Comparison of ENCODE assay signal across 8 cellular contexts in the genomic region with DNA sequence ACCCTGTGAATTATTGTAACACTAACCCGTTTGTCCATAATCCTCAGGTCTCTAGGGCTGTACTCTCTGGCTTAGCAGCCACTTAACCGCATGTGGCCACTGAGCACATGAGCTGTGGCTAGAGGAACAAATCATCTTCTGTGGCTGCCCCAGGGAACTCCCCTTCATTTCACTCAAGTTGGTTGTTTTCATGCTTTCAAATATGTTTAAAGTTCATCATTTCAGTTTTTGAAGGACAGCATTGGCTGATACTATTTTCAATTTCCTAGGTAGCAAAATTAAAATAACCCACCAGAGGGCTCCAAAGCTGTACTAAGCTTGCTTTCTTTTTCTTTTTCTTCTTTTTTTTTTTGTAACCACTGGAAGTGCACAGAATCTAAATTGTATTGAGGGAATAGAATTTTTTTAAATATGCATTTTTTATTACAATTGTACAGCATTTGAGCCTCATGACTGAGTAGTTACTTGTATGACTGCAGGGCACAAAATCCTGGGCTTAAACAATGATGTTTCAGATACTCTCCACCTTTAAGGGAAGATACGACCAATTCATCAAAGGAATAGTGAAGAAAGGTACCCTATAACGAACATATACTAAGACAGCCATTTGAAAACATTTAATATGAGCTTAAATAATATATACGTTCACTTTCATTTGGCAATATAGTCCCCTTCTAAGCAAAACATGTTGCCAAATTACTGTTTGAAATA.
DNase-seq lines count a peak whose midpoint lies in the region; ATAC-seq and TF ChIP-seq lines count a peak whose summit lies in the region.

No MANE protein-coding gene starts in this region.

- in situ Hi-C loops in ACHN (cut with HindIII; ENCODE audit: low pct_ligation_motif_present, low pct_unique_long_range_greater_than_20kb, low sequenced_read_pairs), result no loop called here

- DNase-seq in ACHN (peak; percentile 31), iris pigment epithelial cell (ENCODE audit: low read depth) (peak; percentile 57)

- 0 out of 2 replicates have a peak, but pooled peaks have one; percentile 1 for TF ChIP-seq CTCF in GM12874 (IDR thresholded peaks at IDR 0.05; ENCODE audit: insufficient read depth, low read depth, low read length)

- ATAC-seq in SK-N-SH treated with all-trans-retinoic acid at 6 μM for 48 hours (peak; percentile 72), GM21717 (IDR thresholded peaks at IDR 0.05; ENCODE audit: unreplicated experiment) (no peak), GM18907 (IDR thresholded peaks at IDR 0.05; ENCODE audit: unreplicated experiment) (no peak), HG03025 (IDR thresholded peaks at IDR 0.05; ENCODE audit: low FRiP score, unreplicated experiment) (no peak), GM18517 (IDR thresholded peaks at IDR 0.05; ENCODE audit: unreplicated experiment) (no peak)

TF ChIP-seq in SK-N-SH treated with all-trans-retinoic acid at 6 μM for 48 hours, 23 proteins besides CTCF, POLR2A, EP300 and RAD21:
- TF ChIP-seq OSR1 (CRISPR knock-in tag; IDR thresholded peaks at IDR 0.05) (no peak), ESRRG (CRISPR knock-in tag; IDR thresholded peaks at IDR 0.05) (no peak), ZNF8 (CRISPR knock-in tag; IDR thresholded peaks at IDR 0.05) (no peak), GLIS3 (CRISPR knock-in tag; IDR thresholded peaks at IDR 0.05) (no peak), PATZ1 (CRISPR knock-in tag; IDR thresholded peaks at IDR 0.05; ENCODE audit: borderline replicate concordance) (no peak), ZFP30 (CRISPR knock-in tag; IDR thresholded peaks at IDR 0.05) (no peak), ZNF565 (CRISPR knock-in tag; conservative IDR thresholded peaks at IDR 0.05; ENCODE audit: low read depth) (no peak), BACH2 (CRISPR knock-in tag; IDR thresholded peaks at IDR 0.05; ENCODE audit: borderline replicate concordance) (no peak), TSHZ2 (CRISPR knock-in tag; IDR thresholded peaks at IDR 0.05) (no peak), TOX (CRISPR knock-in tag; IDR thresholded peaks at IDR 0.05; ENCODE audit: borderline replicate concordance) (no peak)
- TF ChIP-seq, protein P1, sequence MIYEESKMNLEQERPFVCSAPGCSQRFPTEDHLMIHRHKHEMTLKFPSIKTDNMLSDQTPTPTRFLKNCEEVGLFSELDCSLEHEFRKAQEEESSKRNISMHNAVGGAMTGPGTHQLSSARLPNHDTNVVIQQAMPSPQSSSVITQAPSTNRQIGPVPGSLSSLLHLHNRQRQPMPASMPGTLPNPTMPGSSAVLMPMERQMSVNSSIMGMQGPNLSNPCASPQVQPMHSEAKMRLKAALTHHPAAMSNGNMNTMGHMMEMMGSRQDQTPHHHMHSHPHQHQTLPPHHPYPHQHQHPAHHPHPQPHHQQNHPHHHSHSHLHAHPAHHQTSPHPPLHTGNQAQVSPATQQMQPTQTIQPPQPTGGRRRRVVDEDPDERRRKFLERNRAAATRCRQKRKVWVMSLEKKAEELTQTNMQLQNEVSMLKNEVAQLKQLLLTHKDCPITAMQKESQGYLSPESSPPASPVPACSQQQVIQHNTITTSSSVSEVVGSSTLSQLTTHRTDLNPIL (CRISPR knock-in tag; IDR thresholded peaks at IDR 0.05; ENCODE audit: low read depth), result no peak
